ENCODE assay signal across 24 cellular contexts in genomic region chr6:84255641-84256040, GRCh38. TPM values are rescaled to one million over a fixed set of nuclear protein-coding genes. Genes with fewer than 3 reads are reported as not detected.
DNase-seq lines count a peak whose midpoint lies in the region; ATAC-seq, FAIRE-seq and TF ChIP-seq lines count a peak whose summit lies in the region.
"Had no signal": no experiment of that assay in that cellular context is flagged by ENCODE, and none has a peak within 500 bp of the region (broad histone marks: within the 10 kb centered on the region; RNA-seq: fewer than 3 reads in every experiment).

No MANE protein-coding gene starts in this region.

- H2BK5ac ChIP-seq in IMR-90 (ENCODE audit: low read depth, low read length, poor library complexity, severe bottlenecking) = no peak overlapping the region

- CTCF ChIA-PET in HepG2 (lab: Yijun Ruan, JAX; ENCODE audit: low intra/inter-chr PET ratio, low total read pairs) = no interaction called here
- CTCF ChIA-PET in IMR-90 (lab: Yijun Ruan, JAX) = no interaction called here

- H3K4ac ChIP-seq in IMR-90 (ENCODE audit: low read depth, low read length) = no peak overlapping the region

- H3K79me2 ChIP-seq in HepG2 (ENCODE audit: insufficient read depth, low read length) = no peaks in the 10 kb centered on the region

- no peak overlapping the region for H3K27ac ChIP-seq in HepG2 (ENCODE audit: extremely low read length, insufficient read depth, low read length)
- no peak overlapping the region for H3K27ac ChIP-seq in right lobe of liver
- H3K27ac ChIP-seq in IMR-90 (ENCODE audit: insufficient read depth, low read length) = no peak overlapping the region
- H3K27ac ChIP-seq: 22Rv1, BLaER1 had no signal

- no peak overlapping the region for H3K56ac ChIP-seq in IMR-90 (ENCODE audit: extremely low read depth, insufficient read depth, low read length)

- BruUV-seq in HepG2 (replicated peaks; lab: Mats Ljungman, UMichigan) = no TSS peak
- no TSS peak for BruUV-seq in IMR-90 (replicated peaks; lab: Mats Ljungman, UMichigan)

- no peaks in the 10 kb centered on the region for H3K9me1 ChIP-seq in IMR-90 (ENCODE audit: insufficient read depth, low read length)

- dilution Hi-C loops in IMR-90 (cut with HindIII; ENCODE audit: low sequenced_read_pairs, unreplicated experiment) = no loop called here

- H2BK15ac ChIP-seq in IMR-90 (ENCODE audit: low read depth, low read length) = no peak overlapping the region

- H3K4me2 ChIP-seq in HepG2 (ENCODE audit: low read depth, low read length) (no peak overlapping the region), IMR-90 (ENCODE audit: low read depth, low read length) (no peak overlapping the region)
- H3K4me2 ChIP-seq: BLaER1 had no signal

- no peak for TF ChIP-seq EP300 in HepG2 (IDR thresholded peaks at IDR 0.05; ENCODE audit: low read depth in 2 of 2, low read length in 2 of 2)
- TF ChIP-seq EP300 in HepG2 (CRISPR knock-in tag; IDR thresholded peaks at IDR 0.05; ENCODE audit: borderline replicate concordance) = no peak

- H3K14ac ChIP-seq in IMR-90 (replicated peaks; ENCODE audit: low read depth, low read length) = no peak overlapping the region

- H2AK9ac ChIP-seq in IMR-90 (replicated peaks; ENCODE audit: low read depth, low read length, poor library complexity) = no peak overlapping the region

- no peaks in the 10 kb centered on the region for H3K9me3 ChIP-seq in HepG2 (ENCODE audit: low read length)
- no peaks in the 10 kb centered on the region for H3K9me3 ChIP-seq in right lobe of liver
- H3K9me3 ChIP-seq in IMR-90 (ENCODE audit: control insufficient read depth, insufficient read depth, low read length) = no peaks in the 10 kb centered on the region
- H3K9me3 ChIP-seq: BE2C, BLaER1 had no signal

- H2AFZ ChIP-seq in HepG2 (ENCODE audit: low read length) (no peak overlapping the region), IMR-90 (replicated peaks; ENCODE audit: low read length, poor library complexity) (no peak overlapping the region)

- no peak overlapping the region for H2BK120ac ChIP-seq in IMR-90 (ENCODE audit: low read depth, low read length)

- no peaks in the 10 kb centered on the region for H3K79me1 ChIP-seq in IMR-90 (ENCODE audit: low read depth in 1 of 2, low read length in 2 of 2)

- H4K8ac ChIP-seq in IMR-90 (ENCODE audit: low read depth in 2 of 2, low read length in 2 of 2) = no peak overlapping the region

- H4K91ac ChIP-seq in IMR-90 (ENCODE audit: insufficient read depth, low read depth, low read length) = no peak overlapping the region

- H4K20me1 ChIP-seq in HepG2 (ENCODE audit: insufficient read depth, low read length) = no peaks in the 10 kb centered on the region
- H4K20me1 ChIP-seq in IMR-90 (ENCODE audit: insufficient read depth, low read length) = no peaks in the 10 kb centered on the region
- H4K20me1 ChIP-seq: BLaER1 had no signal

- ATAC-seq in HepG2 = no peak
- no peak for ATAC-seq in right lobe of liver
- no peak for ATAC-seq in IMR-90 (ENCODE audit: low read depth)
- no peak for ATAC-seq in stimulated activated naive CD8-positive, alpha-beta T cell treated with anti-CD3 and anti-CD28 coated beads, Interleukin-15, Interleukin-2, amounts not matched to agents 100 U/mL and 50 U/mL, for 24 hours
- ATAC-seq: GM12878 had no signal

- H2AK5ac ChIP-seq in IMR-90 (ENCODE audit: low read depth, low read length) = no peak overlapping the region

- H3K4me3 ChIP-seq in HepG2 (replicated peaks in 1 of 3; ENCODE audit: insufficient read depth in 1 of 3, low read depth in 2 of 3, low read length in 3 of 3) = no peak overlapping the region
- H3K4me3 ChIP-seq in right lobe of liver = no peak overlapping the region
- H3K4me3 ChIP-seq in IMR-90 (ENCODE audit: insufficient read depth, low read depth, low read length) = no peak overlapping the region
- H3K4me3 ChIP-seq: BLaER1, GM12878 had no signal

- no peak for TF ChIP-seq POLR2A in HepG2 (IDR thresholded peaks at IDR 0.05; ENCODE audit: insufficient read depth in 1 of 2, low read depth in 2 of 2, low read length in 2 of 2)
- TF ChIP-seq POLR2A in right lobe of liver (IDR thresholded peaks at IDR 0.05) = no peak
- no peak for TF ChIP-seq POLR2A in IMR-90 (IDR thresholded peaks at IDR 0.05; ENCODE audit: low read depth, low read length)

- intact Hi-C loops in HepG2 (cut with micrococcal nuclease; ENCODE audit: unreplicated experiment) (no loop called here), right lobe of liver (cut with DNase I) (no loop called here), IMR-90 (cut with micrococcal nuclease) (no loop called here)

- H3K27me3 ChIP-seq in HepG2 (ENCODE audit: control insufficient read depth in 1 of 2, insufficient read depth in 2 of 2, low read length in 2 of 2) (no peaks in the 10 kb centered on the region), right lobe of liver (no peaks in the 10 kb centered on the region), IMR-90 (ENCODE audit: control insufficient read depth, insufficient read depth, low read length) (no peaks in the 10 kb centered on the region)
- H3K27me3 ChIP-seq: BLaER1 had no signal

- H3K9ac ChIP-seq in HepG2 (ENCODE audit: insufficient read depth, low read depth, low read length) (no peak overlapping the region), IMR-90 (ENCODE audit: low read depth, low read length) (no peak overlapping the region)
- H3K9ac ChIP-seq: BLaER1 had no signal

- no peak overlapping the region for H4K5ac ChIP-seq in IMR-90 (ENCODE audit: low read depth, low read length)

- H3K4me1 ChIP-seq in HepG2 (ENCODE audit: insufficient read depth, low read length) (peaks cover 27% of the 10 kb centered on the region), right lobe of liver (no peaks in the 10 kb centered on the region), IMR-90 (ENCODE audit: control insufficient read depth, insufficient read depth, low read length) (no peaks in the 10 kb centered on the region)
- H3K4me1 ChIP-seq: BE2C, BLaER1 had no signal

- DNase-seq in HepG2 (ENCODE audit: low spot score) (no peak), right lobe of liver (no peak), IMR-90 (no peak), OCI-M1 (lab: John Stamatoyannopoulos, UW) (no peak)
- no peak for DNase-seq in stimulated activated naive CD8-positive, alpha-beta T cell treated with anti-CD3 and anti-CD28 coated beads, Interleukin-15, Interleukin-2, amounts not matched to agents 100 U/mL and 50 U/mL, for 24 hours
- DNase-seq: ACHN; BE2C; C1 segment of cervical spinal cord; CD4-positive, alpha-beta memory T cell; CD4-positive, CD25-positive, alpha-beta regulatory T cell; CD8-positive, alpha-beta memory T cell; COR-L47; DMS 273 treated with DMSO at 0.1 percent for 48 hours; DMS153; DMS53; DMS79; DND-41; EL; GDM1 had no signal

- in situ Hi-C loops in HepG2 (cut with HindIII; ENCODE audit: extremely low pct_ligation_motif_present, low pct_unique_long_range_greater_than_20kb) = no loop called here
- in situ Hi-C loops in IMR-90 (cut with MboI; ENCODE audit: low sequenced_read_pairs) = no loop called here

- POLR2A ChIA-PET in HepG2 (lab: Yijun Ruan, JAX) = no interaction called here
- POLR2A ChIA-PET in IMR-90 (lab: Charles Lee; ENCODE audit: unreplicated experiment) = no interaction called here

- TF ChIP-seq CTCF in HepG2 (CRISPR knock-in tag; IDR thresholded peaks at IDR 0.05) (no peak), right lobe of liver (IDR thresholded peaks at IDR 0.05) (no peak), IMR-90 (conservative IDR thresholded peaks at IDR 0.05; ENCODE audit: low read depth, low read length) (no peak)

- no peaks in the 10 kb centered on the region for H3K36me3 ChIP-seq in HepG2 (replicated peaks in 1 of 2; ENCODE audit: control insufficient read depth in 1 of 2, insufficient read depth in 2 of 2, low read length in 2 of 2)
- H3K36me3 ChIP-seq in right lobe of liver = no peaks in the 10 kb centered on the region
- H3K36me3 ChIP-seq in IMR-90 (ENCODE audit: control insufficient read depth, insufficient read depth, low read length) = no peaks in the 10 kb centered on the region
- H3K36me3 ChIP-seq: BE2C, BLaER1 had no signal

- H3K18ac ChIP-seq in IMR-90 (ENCODE audit: low read depth, low read length) = no peak overlapping the region

- TF ChIP-seq RAD21 in HepG2 (CRISPR knock-in tag; IDR thresholded peaks at IDR 0.05) (no peak), IMR-90 (IDR thresholded peaks at IDR 0.05; ENCODE audit: low read length) (no peak)

- no peak overlapping the region for H2BK20ac ChIP-seq in IMR-90 (ENCODE audit: low read depth, low read length)

- H3K23ac ChIP-seq in IMR-90 (ENCODE audit: low read depth, low read length) = no peak overlapping the region

- no peak for FAIRE-seq in HepG2 (lab: Jason Lieb, UNC)
- FAIRE-seq: GM12878, GM12892, GM18507 had no signal

TF ChIP-seq in IMR-90, 13 proteins besides CTCF, POLR2A, EP300 and RAD21:
- no peak for TF ChIP-seq RFX5 (IDR thresholded peaks at IDR 0.05; ENCODE audit: low read depth, low read length)
- peak; percentile 57 for TF ChIP-seq MAFK (IDR thresholded peaks at IDR 0.05; ENCODE audit: low read depth, low read length)

RNA-seq across cellular contexts. Expression of gene CEP162, which starts 28.2 kb away (rescaled TPM):
- total RNA-seq in HepG2 (2016; rRNA removed; fragmentation: Illumina TruSeq; extraction: Trizol) (7.9 and 10.0 TPM in 2 replicates), right lobe of liver (1 to 10 TPM; 1.7 to 3.8 (median 2.5) TPM), IMR-90 (2012; rRNA removed) (1.6 and 4.7 TPM in 2 replicates)
- total RNA-seq in HepG2 (2016; cell fraction: cytosol; rRNA removed; fragmentation: Illumina TruSeq; extraction: Trizol; ENCODE audit: low read depth) = 7.5 and 7.8 TPM in 2 replicates
- total RNA-seq in HepG2 (2016; cell fraction: insoluble cytoplasmic fraction; rRNA removed; fragmentation: Illumina TruSeq; extraction: Trizol) = 6.8 and 9.9 TPM in 2 replicates
- 4.7 and 6.3 TPM in 2 replicates for total RNA-seq in HepG2 (2016; cell fraction: membrane; rRNA removed; fragmentation: Illumina TruSeq; extraction: Trizol)
- total RNA-seq in HepG2 (2016; cell fraction: nucleus; rRNA removed; fragmentation: Illumina TruSeq; extraction: Trizol) = 18.6 and 20.8 TPM in 2 replicates
- polyA plus RNA-seq in HepG2 (2011; rRNA removed) (0.50 and 0.76 TPM in 2 replicates), IMR-90 (2012; rRNA removed) (1.0 and 1.2 TPM in 2 replicates)
- polyA plus RNA-seq in HepG2 (2011; cell fraction: cytosol; rRNA removed) = 0.12 and 0.32 TPM in 2 replicates
- 1.1 and 1.6 TPM in 2 replicates for polyA plus RNA-seq in HepG2 (2011; cell fraction: nucleus; rRNA removed)
- polyA plus RNA-seq in HepG2 (2012) = 1.1 and 1.4 TPM in 2 replicates
- polyA plus RNA-seq in HepG2 (2016; cell fraction: cytosol; fragmentation: Illumina TruSeq; extraction: Trizol; ENCODE audit: low read depth) = 0.15 and 0.70 TPM in 2 replicates
- 6.7 and 7.9 TPM in 2 replicates for polyA plus RNA-seq in HepG2 (2016; cell fraction: insoluble cytoplasmic fraction; fragmentation: Illumina TruSeq; extraction: Trizol; ENCODE audit: low read depth)
- polyA plus RNA-seq in HepG2 (2016; cell fraction: membrane; fragmentation: Illumina TruSeq; extraction: Trizol; ENCODE audit: low read depth) = 1.1 and 1.2 TPM in 2 replicates
- 13.9 and 14.9 TPM in 2 replicates for polyA plus RNA-seq in HepG2 (2016; cell fraction: nucleus; fragmentation: Illumina TruSeq; extraction: Trizol; ENCODE audit: insufficient read depth, low read depth)
- polyA minus RNA-seq in HepG2 (2011; rRNA and poly(A)+ RNA removed; ENCODE audit: low replicate concordance) = 0.04 and 0.70 TPM in 2 replicates
- polyA minus RNA-seq in HepG2 (2011; cell fraction: cytosol; rRNA and poly(A)+ RNA removed) = 0.59 and 1.1 TPM in 2 replicates
- 8.1 and 10.4 TPM in 2 replicates for polyA minus RNA-seq in HepG2 (2011; cell fraction: nucleus; rRNA and poly(A)+ RNA removed)
- 0.05 and 0.11 TPM in 2 replicates for polyA plus RNA-seq in IMR-90 (2012; cell fraction: cytosol; rRNA removed)
- polyA plus RNA-seq in IMR-90 (2012; cell fraction: nucleus; rRNA removed; ENCODE audit: low replicate concordance) = 0.10 and 1.00 TPM in 2 replicates
